23 cellular contexts compared by ENCODE assay signal in the genomic region with DNA sequence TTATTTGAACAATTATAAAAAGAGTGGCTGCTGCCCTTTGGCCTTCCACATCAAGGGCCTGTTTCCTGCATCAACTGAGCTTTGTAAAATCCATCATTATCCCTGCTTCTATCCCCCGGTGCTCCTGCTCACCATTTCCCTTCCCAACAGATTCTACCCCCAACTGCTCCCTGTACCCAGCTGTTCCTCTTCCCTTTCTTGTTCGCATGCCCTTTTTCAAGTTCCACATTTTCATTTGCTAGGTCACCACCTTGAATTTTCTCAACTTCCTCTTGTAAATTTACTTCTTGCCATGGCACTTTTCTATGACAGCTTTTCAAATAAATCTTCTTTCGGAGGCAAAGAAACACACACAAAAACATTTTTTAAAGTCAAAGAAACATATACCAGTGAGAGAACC.
"Had no signal": no experiment of that assay in that cellular context is flagged by ENCODE, and none has a peak within 500 bp of the region (broad histone marks: within the 10 kb centered on the region; RNA-seq: fewer than 3 reads in every experiment).

No MANE protein-coding gene starts in this region.

- H3K4me1 ChIP-seq: breast epithelium, tibial nerve had no signal

- H3K4me3 Mint-ChIP-seq: activated naive CD4-positive, alpha-beta T cell treated with anti-CD3 and anti-CD28 coated beads, Interleukin-2, amount 50 U/mL, for 24 hours; activated naive CD8-positive, alpha-beta T cell treated with anti-CD3 and anti-CD28 coated beads, Interleukin-2, amount 50 U/mL, for 24 hours; activated T-cell treated with anti-CD3 and anti-CD28 coated beads, Interleukin-2, amount 50 U/mL, for 24 hours; memory B cell; naive thymus-derived CD8-positive, alpha-beta T cell; neural progenitor cell had no signal

- H2AFZ ChIP-seq: neural progenitor cell had no signal

- H3K36me3 ChIP-seq: breast epithelium, neural progenitor cell, spleen, tibial nerve, WERI-Rb-1 had no signal

- H3K9me3 Mint-ChIP-seq: activated naive CD4-positive, alpha-beta T cell treated with anti-CD3 and anti-CD28 coated beads, Interleukin-2, amount 50 U/mL, for 24 hours; activated naive CD8-positive, alpha-beta T cell treated with anti-CD3 and anti-CD28 coated beads, Interleukin-2, amount 50 U/mL, for 24 hours; activated T-cell treated with anti-CD3 and anti-CD28 coated beads, Interleukin-2, amount 50 U/mL, for 24 hours; memory B cell had no signal

- H3K9ac ChIP-seq: neural progenitor cell had no signal

- H3K4me3 ChIP-seq: breast epithelium, neural progenitor cell, spleen, tibial nerve had no signal

- DNase-seq: activated CD4-positive, alpha-beta T cell treated with anti-CD3 and anti-CD28 coated beads for 48 hours; activated CD4-positive, alpha-beta T cell treated with anti-CD3 and anti-CD28 coated beads, Interleukin-2, amount 50 U/mL, for 48 hours; activated CD8-positive, alpha-beta memory T cell treated with anti-CD3 and anti-CD28 coated beads, Interleukin-2, amount 50 U/mL, for 4 hours; activated gamma-delta T cell; activated naive CD8-positive, alpha-beta T cell treated with anti-CD3 and anti-CD28 coated beads, Interleukin-2, amount 50 U/mL, for 24 hours; activated T-cell treated with anti-CD3 and anti-CD28 coated beads, Interleukin-2, amount 50 U/mL, for 24 hours; central memory CD4-positive, alpha-beta T cell; foreskin fibroblast; head of caudate nucleus; naive thymus-derived CD8-positive, alpha-beta T cell; posterior cingulate gyrus; right cardiac atrium; spleen; stimulated activated naive CD4-positive, alpha-beta T cell treated with Interleukin-2 at 50 U/mL for 16 hours; T-helper 9 cell; WERI-Rb-1 had no signal

- H3K9me3 ChIP-seq: breast epithelium, spleen, tibial nerve had no signal

- H3K27ac ChIP-seq: breast epithelium, neural progenitor cell, tibial nerve, WERI-Rb-1 had no signal

- H3K27me3 Mint-ChIP-seq: activated naive CD4-positive, alpha-beta T cell treated with anti-CD3 and anti-CD28 coated beads, Interleukin-2, amount 50 U/mL, for 24 hours; activated naive CD8-positive, alpha-beta T cell treated with anti-CD3 and anti-CD28 coated beads, Interleukin-2, amount 50 U/mL, for 24 hours; activated T-cell treated with anti-CD3 and anti-CD28 coated beads, Interleukin-2, amount 50 U/mL, for 24 hours had no signal

- H3K36me3 Mint-ChIP-seq: activated naive CD4-positive, alpha-beta T cell treated with anti-CD3 and anti-CD28 coated beads, Interleukin-2, amount 50 U/mL, for 24 hours; memory B cell; naive thymus-derived CD8-positive, alpha-beta T cell had no signal

- H3K4me1 Mint-ChIP-seq: activated naive CD4-positive, alpha-beta T cell treated with anti-CD3 and anti-CD28 coated beads, Interleukin-2, amount 50 U/mL, for 24 hours; activated naive CD8-positive, alpha-beta T cell treated with anti-CD3 and anti-CD28 coated beads, Interleukin-2, amount 50 U/mL, for 24 hours; memory B cell; naive thymus-derived CD8-positive, alpha-beta T cell had no signal

- H3K27me3 ChIP-seq: breast epithelium, neural progenitor cell, spleen, tibial nerve had no signal

- ATAC-seq: activated CD4-positive, CD25-positive, alpha-beta regulatory T cell treated with anti-CD3 and anti-CD28 coated beads, Interleukin-2, amount 50 U/mL, for 24 hours; activated naive CD8-positive, alpha-beta T cell treated with anti-CD3 and anti-CD28 coated beads, Interleukin-2, amount 50 U/mL, for 24 hours; esophagus mucosa; naive thymus-derived CD8-positive, alpha-beta T cell; right cardiac atrium had no signal

- H3K27ac Mint-ChIP-seq: activated naive CD4-positive, alpha-beta T cell treated with anti-CD3 and anti-CD28 coated beads, Interleukin-2, amount 50 U/mL, for 24 hours; activated naive CD8-positive, alpha-beta T cell treated with anti-CD3 and anti-CD28 coated beads, Interleukin-2, amount 50 U/mL, for 24 hours; activated T-cell treated with anti-CD3 and anti-CD28 coated beads, Interleukin-2, amount 50 U/mL, for 24 hours; memory B cell; naive thymus-derived CD8-positive, alpha-beta T cell; neural progenitor cell had no signal
